8 cellular contexts compared by ENCODE assay signal in genomic region chr9:80605129-80605528, GRCh38.
DNase-seq lines count a peak whose midpoint lies in the region; TF ChIP-seq lines count a peak whose summit lies in the region.
"Had no signal": no experiment of that assay in that cellular context is flagged by ENCODE, and none has a peak within 500 bp of the region (broad histone marks: within the 10 kb centered on the region; RNA-seq: fewer than 3 reads in every experiment).

No MANE protein-coding gene starts in this region.

- H3K4me3 Mint-ChIP-seq in endothelial cell (ENCODE audit: unreplicated experiment) = no peak overlapping the region
- no peak overlapping the region for H3K4me3 Mint-ChIP-seq in CD4-positive, alpha-beta memory T cell
- H3K4me3 Mint-ChIP-seq: activated B cell treated with CpG ODN at 0.5 μM for 24 hours had no signal

- no peak overlapping the region for H3K4me3 ChIP-seq in fibroblast of mammary gland (ENCODE audit: control insufficient read depth, low read depth, low read length)
- no peak overlapping the region for H3K4me3 ChIP-seq in CD4-positive, alpha-beta memory T cell (ENCODE audit: low read length in 2 of 2)

- H3K4me1 ChIP-seq in CD4-positive, alpha-beta memory T cell (ENCODE audit: insufficient read depth, low read length) = no peaks in the 10 kb centered on the region

- POLR2A ChIA-PET in HEK293T (lab: Yijun Ruan, JAX) = no interaction called here
- POLR2A ChIA-PET in CD4-positive, alpha-beta memory T cell (lab: Charles Lee; ENCODE audit: partially characterized antibody) = no interaction called here

- intact Hi-C loops in CD4-positive, alpha-beta memory T cell (cut with micrococcal nuclease) = no loop called here

- CTCF ChIA-PET in HEK293T (lab: Yijun Ruan, JAX) = no interaction called here
- CTCF ChIA-PET in CD4-positive, alpha-beta memory T cell (lab: Charles Lee; ENCODE audit: partially characterized antibody) = no interaction called here

- H3K36me3 Mint-ChIP-seq in endothelial cell (ENCODE audit: low read depth, unreplicated experiment) = no peaks in the 10 kb centered on the region
- no peaks in the 10 kb centered on the region for H3K36me3 Mint-ChIP-seq in CD4-positive, alpha-beta memory T cell

- no peaks in the 10 kb centered on the region for H3K4me1 Mint-ChIP-seq in endothelial cell (ENCODE audit: unreplicated experiment)
- H3K4me1 Mint-ChIP-seq in CD4-positive, alpha-beta memory T cell = no peaks in the 10 kb centered on the region
- H3K4me1 Mint-ChIP-seq: activated B cell treated with CpG ODN at 0.5 μM for 24 hours had no signal

- H3K27ac Mint-ChIP-seq in endothelial cell (ENCODE audit: unreplicated experiment) = no peak overlapping the region
- no peak overlapping the region for H3K27ac Mint-ChIP-seq in CD4-positive, alpha-beta memory T cell
- H3K27ac Mint-ChIP-seq: activated B cell treated with CpG ODN at 0.5 μM for 24 hours had no signal

- no peak overlapping the region for H3K27ac ChIP-seq in CD4-positive, alpha-beta memory T cell (ENCODE audit: low read depth, low read length)

- no peaks in the 10 kb centered on the region for H3K36me3 ChIP-seq in CD4-positive, alpha-beta memory T cell (ENCODE audit: insufficient read depth, low read length)

- no peaks in the 10 kb centered on the region for H3K27me3 ChIP-seq in CD4-positive, alpha-beta memory T cell (ENCODE audit: insufficient read depth, low read length)

- H3K9me3 ChIP-seq in CD4-positive, alpha-beta memory T cell (ENCODE audit: control insufficient read depth in 1 of 2, low read length in 2 of 2) = peaks cover 0 to 3% of the 10 kb centered on the region in 2 donors

- peak; percentile 42 for TF ChIP-seq CTCF in fibroblast of mammary gland (conservative IDR thresholded peaks at IDR 0.05; ENCODE audit: control insufficient read depth, insufficient read depth, low read depth, low read length)
- TF ChIP-seq CTCF in endothelial cell (IDR thresholded peaks at IDR 0.05; ENCODE audit: unreplicated experiment) = no peak

- DNase-seq in HEK293T (ENCODE audit: extremely low spot score) = peak; percentile 35
- peak; percentile 38 for DNase-seq in NCI-H82 treated with DMSO at 0.1 percent for 48 hours (lab: John Stamatoyannopoulos, UW; ENCODE audit: unreplicated experiment)
- DNase-seq in fibroblast of mammary gland (ENCODE audit: low read depth) = peak; percentile 49
- DNase-seq in smooth muscle cell of the brain vasculature (ENCODE audit: low read depth, low spot score) = peak; percentile 13
- DNase-seq in endothelial cell (ENCODE audit: low spot score) = no peak
- no peak for DNase-seq in HUDEP-2 (lab: John Stamatoyannopoulos, UW; ENCODE audit: unreplicated experiment in 76 of 76)
- DNase-seq in CD4-positive, alpha-beta memory T cell = no peak
- DNase-seq: activated B cell treated with CpG ODN at 0.5 μM for 24 hours had no signal

- H3K27me3 Mint-ChIP-seq in endothelial cell (ENCODE audit: unreplicated experiment) = no peaks in the 10 kb centered on the region
- H3K27me3 Mint-ChIP-seq in CD4-positive, alpha-beta memory T cell = no peaks in the 10 kb centered on the region
- H3K27me3 Mint-ChIP-seq: activated B cell treated with CpG ODN at 0.5 μM for 24 hours had no signal

- no peaks in the 10 kb centered on the region for H3K9me3 Mint-ChIP-seq in endothelial cell (ENCODE audit: unreplicated experiment)
- peaks cover 0 to 11% (median under 1%) of the 10 kb centered on the region in 8 donors for H3K9me3 Mint-ChIP-seq in CD4-positive, alpha-beta memory T cell

TF ChIP-seq in HEK293T, 16 proteins besides CTCF, POLR2A, EP300 and RAD21:
- no peak for TF ChIP-seq FOXM1 (IDR thresholded peaks at IDR 0.05; ENCODE audit: borderline replicate concordance)
- TF ChIP-seq ZNF384 (IDR thresholded peaks at IDR 0.05) = no peak
- TF ChIP-seq LEF1 (IDR thresholded peaks at IDR 0.05; ENCODE audit: borderline replicate concordance) = no peak
- TF ChIP-seq SP1 (IDR thresholded peaks at IDR 0.05) = no peak
- no peak for TF ChIP-seq HDGF (IDR thresholded peaks at IDR 0.05; ENCODE audit: borderline replicate concordance)
- no peak for TF ChIP-seq ELF4 (IDR thresholded peaks at IDR 0.05)
- no peak for TF ChIP-seq TARDBP (IDR thresholded peaks at IDR 0.05)
- TF ChIP-seq PKNOX1 (IDR thresholded peaks at IDR 0.05) = no peak
- TF ChIP-seq BHLHE40 (IDR thresholded peaks at IDR 0.05; ENCODE audit: borderline replicate concordance) = no peak

Comparison
In these comparisons a context has a peak if more than half of its experiments do, and no peak if none do; other contexts are left out.
1. DNase-seq: peak in HEK293T (single experiment), NCI-H82 treated with DMSO at 0.1 percent for 48 hours (single experiment), fibroblast of mammary gland (single experiment) and smooth muscle cell of the brain vasculature (single experiment); none in endothelial cell (single experiment), HUDEP-2 (0 of 76) and CD4-positive, alpha-beta memory T cell (0 of 5).